Comparison of ENCODE assay signal across 8 cellular contexts in the genomic region with DNA sequence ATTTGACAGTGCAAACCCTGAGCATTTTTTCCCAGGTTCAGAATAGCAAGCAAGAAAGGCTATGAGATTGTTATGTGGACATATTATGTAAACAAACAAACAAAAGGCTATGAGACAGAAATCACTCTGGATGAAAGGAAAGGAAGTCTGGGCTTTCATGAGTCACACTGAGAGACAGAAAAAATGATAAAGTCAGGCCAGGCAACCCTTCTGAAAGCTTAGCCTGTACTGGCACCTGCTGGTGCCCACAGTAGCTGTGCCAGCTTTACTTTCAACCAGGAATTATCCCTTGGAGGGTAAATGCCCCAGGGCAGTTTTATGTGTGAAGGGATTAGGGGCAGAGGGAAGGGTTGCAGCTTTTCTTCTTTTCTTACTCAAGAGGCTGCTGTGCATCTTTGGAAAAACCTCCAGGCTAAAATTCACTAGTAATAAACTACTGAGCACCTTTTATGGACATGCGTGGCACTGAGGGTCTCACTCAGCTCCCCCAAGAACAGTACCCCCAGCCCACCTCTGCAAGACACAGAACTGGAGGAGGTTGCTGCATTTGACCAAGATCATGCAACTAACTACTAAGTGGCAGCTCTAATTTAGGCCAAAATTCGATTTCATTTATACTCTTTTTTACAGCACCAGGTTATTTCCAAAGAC. TPM values are rescaled to one million over a fixed set of nuclear protein-coding genes. Genes with fewer than 3 reads are reported as not detected.
DNase-seq lines count a peak whose midpoint lies in the region; ATAC-seq and TF ChIP-seq lines count a peak whose summit lies in the region.

No MANE protein-coding gene starts in this region.

- H3K27me3 ChIP-seq in WERI-Rb-1 (ENCODE audit: insufficient read depth, low read depth, severe bottlenecking) (no peaks in the 10 kb centered on the region), gastroesophageal sphincter (no peaks in the 10 kb centered on the region)

- peaks cover 30% of the 10 kb centered on the region for H3K36me3 ChIP-seq in WERI-Rb-1
- H3K36me3 ChIP-seq in gastroesophageal sphincter: no peaks in the 10 kb centered on the region

- ATAC-seq in GM21619 (IDR thresholded peaks at IDR 0.05; ENCODE audit: unreplicated experiment): no peak
- no peak for ATAC-seq in gastroesophageal sphincter

- H3K27ac ChIP-seq in WERI-Rb-1 (no peak overlapping the region), gastroesophageal sphincter (no peak overlapping the region)

- DNase-seq in COLO668 (lab: John Stamatoyannopoulos, UW; ENCODE audit: unreplicated experiment): peak; percentile 55
- DNase-seq in LNCaP clone FGC (ENCODE audit: low read depth): peak; percentile 36
- DNase-seq in WERI-Rb-1: no peak
- DNase-seq in inferior parietal cortex (ENCODE audit: extremely low spot score): peak; percentile 45
- no peak for DNase-seq in NAMALWA (ENCODE audit: low spot score)
- no peak for DNase-seq in HEK293T (ENCODE audit: extremely low spot score)

- POLR2A ChIA-PET in HEK293T (lab: Yijun Ruan, JAX): no interaction called here

- H3K4me1 ChIP-seq in gastroesophageal sphincter: no peaks in the 10 kb centered on the region

- H3K4me3 ChIP-seq in LNCaP clone FGC (ENCODE audit: low read depth, low read length) (no peak overlapping the region), WERI-Rb-1 (ENCODE audit: low read depth, low read length) (no peak overlapping the region), gastroesophageal sphincter (no peak overlapping the region)

- CTCF ChIA-PET in HEK293T (lab: Yijun Ruan, JAX): interaction anchor here (0.5 to 0.6 kb wide), 2 partner anchors 12 to 1048 kb away, joined by 3 to 7 read pairs; no protein-coding TSS in a partner anchor

- 88 to 96% methylated on average over 2 of the region's 2 CpGs for whole genome bisulfite sequencing in gastroesophageal sphincter (ENCODE audit: low coverage in 1 of 2), 2 donors

- TF ChIP-seq POLR2A in gastroesophageal sphincter (IDR thresholded peaks at IDR 0.05): no peak

- H3K9me3 ChIP-seq in WERI-Rb-1 (ENCODE audit: severe bottlenecking) (no peaks in the 10 kb centered on the region), gastroesophageal sphincter (no peaks in the 10 kb centered on the region)

- TF ChIP-seq EP300 in gastroesophageal sphincter (IDR thresholded peaks at IDR 0.05): no peak

- TF ChIP-seq CTCF in LNCaP clone FGC (IDR thresholded peaks at IDR 0.05; ENCODE audit: control insufficient read depth, extremely low read depth, insufficient read depth): peak; percentile 86
- TF ChIP-seq CTCF in WERI-Rb-1 (IDR thresholded peaks at IDR 0.05; ENCODE audit: low read depth, low read length): peak; percentile 14; the same call in 1 of the 2 replicates
- TF ChIP-seq CTCF in gastroesophageal sphincter (IDR thresholded peaks at IDR 0.05): peak in 1 of 4 experiments; percentile 30

TF ChIP-seq in HEK293T, 16 proteins besides CTCF, POLR2A, EP300 and RAD21:
- TF ChIP-seq ZNF384 (IDR thresholded peaks at IDR 0.05) (no peak), CTBP1 (IDR thresholded peaks at IDR 0.05; ENCODE audit: borderline replicate concordance) (no peak), BHLHE40 (IDR thresholded peaks at IDR 0.05; ENCODE audit: borderline replicate concordance) (no peak), FOXK2 (IDR thresholded peaks at IDR 0.05) (no peak), ARNT (IDR thresholded peaks at IDR 0.05) (no peak), FOXM1 (IDR thresholded peaks at IDR 0.05; ENCODE audit: borderline replicate concordance) (no peak), TARDBP (IDR thresholded peaks at IDR 0.05) (no peak), L3MBTL2 (conservative IDR thresholded peaks at IDR 0.05) (no peak), FOXA1 (IDR thresholded peaks at IDR 0.05) (no peak), SUZ12 (IDR thresholded peaks at IDR 0.05) (no peak), SP1 (IDR thresholded peaks at IDR 0.05) (no peak)
- TF ChIP-seq, protein P1, sequence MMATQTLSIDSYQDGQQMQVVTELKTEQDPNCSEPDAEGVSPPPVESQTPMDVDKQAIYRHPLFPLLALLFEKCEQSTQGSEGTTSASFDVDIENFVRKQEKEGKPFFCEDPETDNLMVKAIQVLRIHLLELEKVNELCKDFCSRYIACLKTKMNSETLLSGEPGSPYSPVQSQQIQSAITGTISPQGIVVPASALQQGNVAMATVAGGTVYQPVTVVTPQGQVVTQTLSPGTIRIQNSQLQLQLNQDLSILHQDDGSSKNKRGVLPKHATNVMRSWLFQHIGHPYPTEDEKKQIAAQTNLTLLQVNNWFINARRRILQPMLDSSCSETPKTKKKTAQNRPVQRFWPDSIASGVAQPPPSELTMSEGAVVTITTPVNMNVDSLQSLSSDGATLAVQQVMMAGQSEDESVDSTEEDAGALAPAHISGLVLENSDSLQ (IDR thresholded peaks at IDR 0.05): no peak

RNA-seq across cellular contexts. Expression of gene ACTL7B, which starts 41.7 kb away (rescaled TPM):
- total RNA-seq in gastroesophageal sphincter: not detected

RNA-seq across cellular contexts. Expression of gene ACTL7A, which starts 48.0 kb away (rescaled TPM):
- not detected for total RNA-seq in gastroesophageal sphincter

Comparison
In these comparisons a context has a peak if more than half of its experiments do, and no peak if none do; other contexts are left out.
1. DNase-seq: peak in COLO668 (single experiment), LNCaP clone FGC (single experiment) and inferior parietal cortex (single experiment); none in WERI-Rb-1 (single experiment), NAMALWA (single experiment) and HEK293T (single experiment).